26 cellular contexts compared by ENCODE assay signal in genomic region chrX:7698248-7698647, GRCh38.
"Had no signal": no experiment of that assay in that cellular context is flagged by ENCODE, and none has a peak within 500 bp of the region (broad histone marks: within the 10 kb centered on the region; RNA-seq: fewer than 3 reads in every experiment).

No MANE protein-coding gene starts in this region.

- DNase-seq: hypothalamus; immature natural killer cell; left ventricle myocardium inferior; mesendoderm; naive B cell; natural killer cell; nephron progenitor cell; occipital lobe; right lobe of liver; stimulated activated CD4-positive, alpha-beta T cell treated with anti-CD3 and anti-CD28 coated beads, Interleukin-12 subunit alpha, Interleukin-12 subunit beta, amount 100 ng/mL, for 4 hours; stimulated activated CD4-positive, alpha-beta T cell treated with anti-CD3 and anti-CD28 coated beads, Interleukin-15, amount 100 ng/mL, for 24 hours; stimulated activated CD4-positive, alpha-beta T cell treated with anti-CD3 and anti-CD28 coated beads, Interleukin-2, amount 100 ng/mL, for 24 hours; stimulated activated CD4-positive, alpha-beta T cell treated with anti-CD3 and anti-CD28 coated beads, Interleukin-4, amount 100 ng/mL, for 1 hour; stimulated activated naive B cell treated with anti-CD40 and anti-IgM and Interleukin-4, amounts not matched to agents 10 μg/mL and 1 μg/mL and 100 μg/mL, for 72 hours; stimulated activated naive CD8-positive, alpha-beta T cell treated with anti-CD3 and anti-CD28 coated beads, Interleukin-15, Interleukin-2, amounts not matched to agents 100 U/mL and 50 U/mL, for 24 hours; tibial artery; trophoblast cell; upper lobe of right lung had no signal

- H3K9me3 ChIP-seq: left ventricle myocardium inferior, neutrophil, right atrium auricular region, right lobe of liver, suprapubic skin, thoracic aorta, tibial artery, upper lobe of right lung had no signal

- H3K4me1 ChIP-seq: left ventricle myocardium inferior, right atrium auricular region, right lobe of liver, suprapubic skin, tibial artery, upper lobe of right lung had no signal

- FAIRE-seq: islet of Langerhans, urothelium cell line had no signal

- H3K27me3 ChIP-seq: neural progenitor cell, neutrophil, right atrium auricular region, right lobe of liver, suprapubic skin, tibial artery, upper lobe of right lung had no signal

- H3K4me3 ChIP-seq: left ventricle myocardium inferior, lung, neural progenitor cell, right atrium auricular region, right lobe of liver, suprapubic skin, thoracic aorta, tibial artery, upper lobe of right lung had no signal

- H3K36me3 ChIP-seq: left ventricle myocardium inferior, neural progenitor cell, neutrophil, right atrium auricular region, right lobe of liver, suprapubic skin, thoracic aorta, tibial artery, upper lobe of right lung had no signal

- H3K27ac ChIP-seq: left ventricle myocardium inferior, neural progenitor cell, neutrophil, right atrium auricular region, right lobe of liver, suprapubic skin, thoracic aorta, tibial artery, upper lobe of right lung had no signal

- ATAC-seq: natural killer cell; right lobe of liver; stimulated activated naive B cell treated with anti-CD40 and anti-IgM and Interleukin-4, amounts not matched to agents 10 μg/mL and 1 μg/mL and 100 μg/mL, for 72 hours; stimulated activated naive CD8-positive, alpha-beta T cell treated with anti-CD3 and anti-CD28 coated beads, Interleukin-15, Interleukin-2, amounts not matched to agents 100 U/mL and 50 U/mL, for 24 hours; upper lobe of right lung had no signal
